26 cellular contexts compared by ENCODE assay signal in the genomic region with DNA sequence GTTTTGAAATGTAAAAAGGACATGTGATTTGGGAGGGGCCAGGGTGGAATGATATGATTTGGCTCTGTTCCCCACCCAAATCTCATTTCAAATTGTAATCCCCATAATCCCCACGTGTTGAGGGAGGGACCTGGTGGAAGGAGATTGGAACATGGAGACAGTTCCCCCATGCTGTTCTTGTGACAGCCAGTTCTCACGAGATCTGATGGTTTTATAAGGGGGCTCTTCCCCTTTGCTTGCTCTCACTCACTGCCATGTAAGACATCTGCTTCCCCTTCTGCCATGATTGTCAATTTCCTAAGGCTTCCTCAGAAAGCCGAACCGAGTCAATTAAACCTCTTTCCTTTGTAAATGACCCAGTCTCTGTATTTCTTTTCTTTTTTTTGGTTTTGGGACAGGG.
"Had no signal": no experiment of that assay in that cellular context is flagged by ENCODE, and none has a peak within 500 bp of the region (broad histone marks: within the 10 kb centered on the region; RNA-seq: fewer than 3 reads in every experiment).

No MANE protein-coding gene starts in this region.

- H3K4me3 Mint-ChIP-seq: activated CD4-positive, alpha-beta memory T cell treated with anti-CD3 and anti-CD28 coated beads for 36 hours; activated CD4-positive, alpha-beta T cell treated with anti-CD3 and anti-CD28 coated beads, Interleukin-2, amount 10 ng/mL, durations not matched to agents 7 days and 5 days; activated naive CD4-positive, alpha-beta T cell treated with anti-CD3 and anti-CD28 coated beads for 36 hours; activated naive CD8-positive, alpha-beta T cell; activated T-cell treated with anti-CD3 and anti-CD28 coated beads, Interleukin-2, amount 50 U/mL, for 4 hours; brain; T-helper 17 cell had no signal

- H3K9me3 Mint-ChIP-seq: activated CD4-positive, alpha-beta memory T cell treated with anti-CD3 and anti-CD28 coated beads for 36 hours; activated CD4-positive, alpha-beta T cell treated with anti-CD3 and anti-CD28 coated beads, Interleukin-2, amount 10 ng/mL, durations not matched to agents 7 days and 5 days; activated naive CD4-positive, alpha-beta T cell treated with anti-CD3 and anti-CD28 coated beads for 36 hours; activated T-cell treated with anti-CD3 and anti-CD28 coated beads, Interleukin-2, amount 50 U/mL, for 4 hours; brain had no signal

- H3K27me3 Mint-ChIP-seq: activated CD4-positive, alpha-beta memory T cell treated with anti-CD3 and anti-CD28 coated beads for 36 hours; activated CD4-positive, alpha-beta T cell treated with anti-CD3 and anti-CD28 coated beads, Interleukin-2, amount 10 ng/mL, durations not matched to agents 7 days and 5 days; activated naive CD8-positive, alpha-beta T cell; brain; T-helper 17 cell had no signal

- DNase-seq: activated CD4-positive, alpha-beta memory T cell treated with anti-CD3 and anti-CD28 coated beads for 36 hours; activated CD4-positive, alpha-beta T cell treated with anti-CD3 and anti-CD28 coated beads, Interleukin-2, amount 10 ng/mL, durations not matched to agents 7 days and 5 days; activated CD4-positive, CD25-positive, alpha-beta regulatory T cell; activated CD8-positive, alpha-beta memory T cell treated with anti-CD3 and anti-CD28 coated beads for 24 hours; activated gamma-delta T cell; activated naive CD4-positive, alpha-beta T cell treated with anti-CD3 and anti-CD28 coated beads for 36 hours; activated T-cell treated with anti-CD3 and anti-CD28 coated beads, Interleukin-2, amount 50 U/mL, for 4 hours; amygdala; Karpas-422; MM.1S; NCI-H1092 treated with DMSO at 0.1 percent for 48 hours; NCI-H1417 treated with DMSO at 0.1 percent for 48 hours; NCI-H1694; NCI-H2029; NCI-H2107; NCI-H2171 treated with DMSO at 0.1 percent for 48 hours; NCI-H226; NCI-H526; NCI-H774; NK-92 treated with Interleukin-12 subunit alpha and Interleukin-12 subunit beta, amount 100 ng/mL, for 24 hours; Peyer's patch; SHP77; T-helper 17 cell; T1000 had no signal

- H3K27ac Mint-ChIP-seq: activated CD4-positive, alpha-beta memory T cell treated with anti-CD3 and anti-CD28 coated beads for 36 hours; activated CD4-positive, alpha-beta T cell treated with anti-CD3 and anti-CD28 coated beads, Interleukin-2, amount 10 ng/mL, durations not matched to agents 7 days and 5 days; activated naive CD4-positive, alpha-beta T cell treated with anti-CD3 and anti-CD28 coated beads for 36 hours; activated naive CD8-positive, alpha-beta T cell; brain; T-helper 17 cell had no signal
